ENCODE assay signal across 1 cellular context in genomic region chr14:28759056-28759657, GRCh38.
TF ChIP-seq lines count a peak whose summit lies in the region.

No MANE protein-coding gene starts in this region.

TF ChIP-seq in endothelial cell of umbilical vein, 7 proteins besides CTCF, POLR2A, EP300 and RAD21 (continued from another document):
- TF ChIP-seq EZH2 (IDR thresholded peaks at IDR 0.05; ENCODE audit: borderline replicate concordance, low read depth, low read length, severe bottlenecking) = peak; percentile 79
